26 cellular contexts compared by ENCODE assay signal in genomic region chr2:238997137-238997390, GRCh38.
"Had no signal": no experiment of that assay in that cellular context is flagged by ENCODE, and none has a peak within 500 bp of the region (broad histone marks: within the 10 kb centered on the region; RNA-seq: fewer than 3 reads in every experiment).

No MANE protein-coding gene starts in this region.

- H3K4me2 ChIP-seq: neural progenitor cell, smooth muscle cell had no signal

- H3K27ac Mint-ChIP-seq: naive thymus-derived CD4-positive, alpha-beta T cell; natural killer cell treated with Interleukin-12 subunit alpha and Interleukin-12 subunit beta and Interleukin-15 and Interleukin-18, amount 100 ng/mL, for 72 hours; neural progenitor cell; stimulated activated memory B cell treated with anti-CD40 and anti-IgM and Interleukin-4, amounts not matched to agents 10 μg/mL and 1 μg/mL and 100 μg/mL, for 72 hours; type B pancreatic cell had no signal

- DNase-seq: hippocampal formation; left colon; left lung; mesendoderm; midbrain; mucosa of descending colon; naive thymus-derived CD4-positive, alpha-beta T cell; right lobe of liver; stimulated activated CD4-positive, alpha-beta T cell treated with anti-CD3 and anti-CD28 coated beads, Interleukin-1b, Interleukin-23, amount 100 ng/mL, for 48 hours; stimulated activated CD4-positive, alpha-beta T cell treated with anti-CD3 and anti-CD28 coated beads, Interleukin-2, amount 100 ng/mL, for 48 hours; stimulated activated CD4-positive, alpha-beta T cell treated with anti-CD3 and anti-CD28 coated beads, Interleukin-4, amount 100 ng/mL, for 4 hours; stimulated activated CD8-positive, alpha-beta memory T cell treated with anti-CD3 and anti-CD28 coated beads, Interleukin-4, amount 100 ng/mL, for 48 hours; stimulated activated naive CD4-positive, alpha-beta T cell treated with Interleukin-2 at 50 U/mL for 16 hours; stimulated activated naive CD8-positive, alpha-beta T cell treated with anti-CD3 and anti-CD28 coated beads, Interleukin-15, amount 100 ng/mL, for 72 hours; substantia nigra; uterus had no signal

- H3K27me3 ChIP-seq: neural progenitor cell, right atrium auricular region, right lobe of liver, tibial nerve, uterus had no signal

- H3K4me1 ChIP-seq: left lung, neural progenitor cell, parathyroid adenoma, right atrium auricular region, right lobe of liver had no signal

- H3K4me3 ChIP-seq: left lung, lung, mucosa of descending colon, neural progenitor cell, right atrium auricular region, right lobe of liver, smooth muscle cell, tibial nerve, uterus had no signal

- ATAC-seq: left colon; left lung; mucosa of descending colon; naive thymus-derived CD4-positive, alpha-beta T cell; right lobe of liver; stimulated activated naive CD8-positive, alpha-beta T cell treated with anti-CD3 and anti-CD28 coated beads, Interleukin-15, amount 100 ng/mL, for 72 hours had no signal

- H3K4me1 Mint-ChIP-seq: naive thymus-derived CD4-positive, alpha-beta T cell; stimulated activated memory B cell treated with anti-CD40 and anti-IgM and Interleukin-4, amounts not matched to agents 10 μg/mL and 1 μg/mL and 100 μg/mL, for 72 hours; stimulated activated naive CD8-positive, alpha-beta T cell treated with anti-CD3 and anti-CD28 coated beads, Interleukin-15, amount 100 ng/mL, for 72 hours had no signal

- H3K9ac ChIP-seq: neural progenitor cell, parathyroid adenoma had no signal

- H2AFZ ChIP-seq: neural progenitor cell, parathyroid adenoma had no signal

- H3K4me3 Mint-ChIP-seq: naive thymus-derived CD4-positive, alpha-beta T cell; natural killer cell treated with Interleukin-12 subunit alpha and Interleukin-12 subunit beta and Interleukin-15 and Interleukin-18, amount 100 ng/mL, for 72 hours; neural progenitor cell; stimulated activated memory B cell treated with anti-CD40 and anti-IgM and Interleukin-4, amounts not matched to agents 10 μg/mL and 1 μg/mL and 100 μg/mL, for 72 hours; stimulated activated naive CD8-positive, alpha-beta T cell treated with anti-CD3 and anti-CD28 coated beads, Interleukin-15, amount 100 ng/mL, for 72 hours; type B pancreatic cell had no signal

- H3K36me3 Mint-ChIP-seq: natural killer cell treated with Interleukin-12 subunit alpha and Interleukin-12 subunit beta and Interleukin-15 and Interleukin-18, amount 100 ng/mL, for 72 hours; stimulated activated memory B cell treated with anti-CD40 and anti-IgM and Interleukin-4, amounts not matched to agents 10 μg/mL and 1 μg/mL and 100 μg/mL, for 72 hours; type B pancreatic cell had no signal

- H3K36me3 ChIP-seq: left lung, neural progenitor cell, right atrium auricular region, right lobe of liver, tibial nerve, uterus had no signal

- H3K9me3 Mint-ChIP-seq: natural killer cell treated with Interleukin-12 subunit alpha and Interleukin-12 subunit beta and Interleukin-15 and Interleukin-18, amount 100 ng/mL, for 72 hours had no signal

- FAIRE-seq: kidney had no signal

- H3K27ac ChIP-seq: left lung, neural progenitor cell, parathyroid adenoma, right atrium auricular region, right lobe of liver, tibial nerve had no signal

- H3K79me2 ChIP-seq: parathyroid adenoma had no signal
